20 cellular contexts compared by ENCODE assay signal in genomic region chr22:50014053-50014501, GRCh38. TPM values are rescaled to one million over a fixed set of nuclear protein-coding genes. Genes with fewer than 3 reads are reported as not detected.
A peak's percentile ranks its signal among the peaks of the same experiment; 100 is the strongest.
DNase-seq lines count a peak whose midpoint lies in the region; ATAC-seq and TF ChIP-seq lines count a peak whose summit lies in the region.
"Had no signal": no experiment of that assay in that cellular context is flagged by ENCODE, and none has a peak within 500 bp of the region (broad histone marks: within the 10 kb centered on the region; RNA-seq: fewer than 3 reads in every experiment).

No MANE protein-coding gene starts in this region.

- intact Hi-C loops in activated CD4-positive, alpha-beta memory T cell treated with anti-CD3 and anti-CD28 coated beads for 36 hours (cut with micrococcal nuclease), result no loop called here
- intact Hi-C loops in activated B cell treated with CpG ODN at 0.5 μM for 24 hours (cut with micrococcal nuclease), result loop anchor here (10.0 kb wide), 2 partner anchors 159 to 191 kb away; partner anchors contain the start of genes SELENOO and ZBED4

- no peak overlapping the region for H3K4me3 ChIP-seq in CD4-positive, CD25-positive, alpha-beta regulatory T cell (ENCODE audit: low read depth, low read length)
- no peak overlapping the region for H3K4me3 ChIP-seq in neural progenitor cell

- H3K79me2 ChIP-seq in neural progenitor cell (ENCODE audit: low read depth), result no peaks in the 10 kb centered on the region

- TF ChIP-seq CTCF in activated B cell treated with CpG ODN at 0.5 μM for 24 hours (IDR thresholded peaks at IDR 0.05) (no peak), neural progenitor cell (IDR thresholded peaks at IDR 0.05) (no peak)

- no peak for DNase-seq in activated CD4-positive, alpha-beta memory T cell treated with anti-CD3 and anti-CD28 coated beads for 36 hours
- no peak for DNase-seq in activated CD4-positive, alpha-beta memory T cell treated with anti-CD3 and anti-CD28 coated beads, Interleukin-2, amount 10 ng/mL, durations not matched to agents 7 days and 5 days
- no peak for DNase-seq in CD4-positive, CD25-positive, alpha-beta regulatory T cell
- no peak for DNase-seq in activated B cell treated with CpG ODN at 0.5 μM for 24 hours
- no peak for DNase-seq in neural progenitor cell (ENCODE audit: low spot score)
- DNase-seq in hepatic stellate cell (ENCODE audit: low spot score), result no peak
- DNase-seq: activated gamma-delta T cell treated with Interleukin-2 at 50 U/mL for 16 hours; cortex of kidney; KG1; NCI-H2081; NCI-H510A treated with DMSO at 0.1 percent for 48 hours; stimulated activated naive CD4-positive, alpha-beta T cell treated with Interleukin-2 at 50 U/mL for 16 hours; trophoblast cell had no signal

- H3K4me1 Mint-ChIP-seq in activated CD4-positive, alpha-beta memory T cell treated with anti-CD3 and anti-CD28 coated beads for 36 hours (ENCODE audit: low read depth), result peaks cover 18% of the 10 kb centered on the region
- peaks cover 47% of the 10 kb centered on the region for H3K4me1 Mint-ChIP-seq in activated CD4-positive, alpha-beta memory T cell treated with anti-CD3 and anti-CD28 coated beads, Interleukin-2, amount 10 ng/mL, durations not matched to agents 7 days and 5 days
- peaks cover 7 to 49% (median 19%) of the 10 kb centered on the region in 4 donors for H3K4me1 Mint-ChIP-seq in CD4-positive, CD25-positive, alpha-beta regulatory T cell
- H3K4me1 Mint-ChIP-seq in activated B cell treated with CpG ODN at 0.5 μM for 24 hours, result peaks cover 60% of the 10 kb centered on the region
- H3K4me1 Mint-ChIP-seq in neural progenitor cell, result peaks cover 2% of the 10 kb centered on the region

- peaks cover 3% of the 10 kb centered on the region for H3K27me3 Mint-ChIP-seq in activated CD4-positive, alpha-beta memory T cell treated with anti-CD3 and anti-CD28 coated beads for 36 hours
- peaks cover 20% of the 10 kb centered on the region for H3K27me3 Mint-ChIP-seq in activated CD4-positive, alpha-beta memory T cell treated with anti-CD3 and anti-CD28 coated beads, Interleukin-2, amount 10 ng/mL, durations not matched to agents 7 days and 5 days
- peaks cover 4% of the 10 kb centered on the region for H3K27me3 Mint-ChIP-seq in CD4-positive, CD25-positive, alpha-beta regulatory T cell
- H3K27me3 Mint-ChIP-seq in activated B cell treated with CpG ODN at 0.5 μM for 24 hours (no peaks in the 10 kb centered on the region), neural progenitor cell (ENCODE audit: insufficient read depth, low read depth) (peaks cover 31% of the 10 kb centered on the region)

- H3K4me2 ChIP-seq in neural progenitor cell, result peak overlapping the region; percentile 77

- no peaks in the 10 kb centered on the region for H4K20me1 ChIP-seq in neural progenitor cell (ENCODE audit: low read depth)

- H3K36me3 Mint-ChIP-seq in activated CD4-positive, alpha-beta memory T cell treated with anti-CD3 and anti-CD28 coated beads for 36 hours, result peaks cover 7% of the 10 kb centered on the region
- H3K36me3 Mint-ChIP-seq in activated CD4-positive, alpha-beta memory T cell treated with anti-CD3 and anti-CD28 coated beads, Interleukin-2, amount 10 ng/mL, durations not matched to agents 7 days and 5 days (ENCODE audit: low read depth), result no peaks in the 10 kb centered on the region
- no peaks in the 10 kb centered on the region for H3K36me3 Mint-ChIP-seq in CD4-positive, CD25-positive, alpha-beta regulatory T cell
- no peaks in the 10 kb centered on the region for H3K36me3 Mint-ChIP-seq in activated B cell treated with CpG ODN at 0.5 μM for 24 hours (ENCODE audit: low read depth)
- H3K36me3 Mint-ChIP-seq in neural progenitor cell, result no peaks in the 10 kb centered on the region
- H3K36me3 Mint-ChIP-seq: CD14-positive monocyte, mesothelial cell of epicardium had no signal

- peak overlapping the region; percentile 49 for H3K4me3 Mint-ChIP-seq in activated CD4-positive, alpha-beta memory T cell treated with anti-CD3 and anti-CD28 coated beads for 36 hours
- H3K4me3 Mint-ChIP-seq in activated CD4-positive, alpha-beta memory T cell treated with anti-CD3 and anti-CD28 coated beads, Interleukin-2, amount 10 ng/mL, durations not matched to agents 7 days and 5 days, result no peak overlapping the region
- peak overlapping the region; percentile 9 to 54 (median 36) for H3K4me3 Mint-ChIP-seq in CD4-positive, CD25-positive, alpha-beta regulatory T cell
- H3K4me3 Mint-ChIP-seq in activated B cell treated with CpG ODN at 0.5 μM for 24 hours (peak overlapping the region; percentile 63), neural progenitor cell (no peak overlapping the region)
- H3K4me3 Mint-ChIP-seq: mesothelial cell of epicardium had no signal

- peaks cover 74% of the 10 kb centered on the region for H3K4me1 ChIP-seq in CD4-positive, CD25-positive, alpha-beta regulatory T cell (ENCODE audit: control insufficient read depth, insufficient read depth, low read length, poor library complexity, severe bottlenecking)
- H3K4me1 ChIP-seq in neural progenitor cell, result peaks cover 10% of the 10 kb centered on the region

- H3K9me3 Mint-ChIP-seq in activated CD4-positive, alpha-beta memory T cell treated with anti-CD3 and anti-CD28 coated beads for 36 hours, result peaks cover 1% of the 10 kb centered on the region
- no peaks in the 10 kb centered on the region for H3K9me3 Mint-ChIP-seq in activated CD4-positive, alpha-beta memory T cell treated with anti-CD3 and anti-CD28 coated beads, Interleukin-2, amount 10 ng/mL, durations not matched to agents 7 days and 5 days
- H3K9me3 Mint-ChIP-seq in CD4-positive, CD25-positive, alpha-beta regulatory T cell, result no peaks in the 10 kb centered on the region
- H3K9me3 Mint-ChIP-seq in activated B cell treated with CpG ODN at 0.5 μM for 24 hours, result no peaks in the 10 kb centered on the region
- peaks cover 2% of the 10 kb centered on the region for H3K9me3 Mint-ChIP-seq in neural progenitor cell

- no peaks in the 10 kb centered on the region for H3F3A ChIP-seq in neural progenitor cell (ENCODE audit: low read depth)

- H3K36me3 ChIP-seq in CD4-positive, CD25-positive, alpha-beta regulatory T cell (ENCODE audit: control insufficient read depth, insufficient read depth, low read length), result no peaks in the 10 kb centered on the region
- no peaks in the 10 kb centered on the region for H3K36me3 ChIP-seq in neural progenitor cell

- no peak for ATAC-seq in CD4-positive, CD25-positive, alpha-beta regulatory T cell (ENCODE audit: low read depth in 2 of 2)
- ATAC-seq in activated B cell treated with CpG ODN at 0.5 μM for 24 hours (ENCODE audit: low read depth), result no peak
- no peak for ATAC-seq in GM21526 (IDR thresholded peaks at IDR 0.05; ENCODE audit: low FRiP score, unreplicated experiment)
- ATAC-seq in GM21423 (IDR thresholded peaks at IDR 0.05; ENCODE audit: unreplicated experiment), result no peak

- CTCF ChIA-PET in activated CD4-positive, alpha-beta memory T cell treated with anti-CD3 and anti-CD28 coated beads for 36 hours (lab: Charles Lee), result interaction anchor here (0.9 to 3.0 kb wide), 3 partner anchors 17 to 37 kb away, joined by 3 to 10 read pairs (median 5); no protein-coding TSS in a partner anchor
- CTCF ChIA-PET in activated CD4-positive, alpha-beta memory T cell treated with anti-CD3 and anti-CD28 coated beads, Interleukin-2, amount 10 ng/mL, durations not matched to agents 7 days and 5 days (lab: Charles Lee), result no interaction called here
- CTCF ChIA-PET in activated B cell treated with CpG ODN at 0.5 μM for 24 hours (lab: Charles Lee), result no interaction called here

- H2AFZ ChIP-seq in neural progenitor cell (replicated peaks), result no peak overlapping the region

- POLR2A ChIA-PET in activated CD4-positive, alpha-beta memory T cell treated with anti-CD3 and anti-CD28 coated beads for 36 hours (lab: Charles Lee), result interaction anchor here (1.1 to 1.4 kb wide), 2 partner anchors 14 to 177 kb away, joined by 3 read pairs; no protein-coding TSS in a partner anchor
- POLR2A ChIA-PET in activated CD4-positive, alpha-beta memory T cell treated with anti-CD3 and anti-CD28 coated beads, Interleukin-2, amount 10 ng/mL, durations not matched to agents 7 days and 5 days (lab: Charles Lee), result no interaction called here
- POLR2A ChIA-PET in activated B cell treated with CpG ODN at 0.5 μM for 24 hours (lab: Charles Lee), result interaction anchor here (0.6 to 1.1 kb wide), 3 partner anchors 78 to 168 kb away, joined by 3 read pairs; no protein-coding TSS in a partner anchor

- no peaks in the 10 kb centered on the region for H3K27me3 ChIP-seq in CD4-positive, CD25-positive, alpha-beta regulatory T cell (ENCODE audit: control insufficient read depth, insufficient read depth, low read length)
- H3K27me3 ChIP-seq in neural progenitor cell, result peaks cover 100% of the 10 kb centered on the region

- no peaks in the 10 kb centered on the region for H3K9me3 ChIP-seq in CD4-positive, CD25-positive, alpha-beta regulatory T cell (ENCODE audit: control insufficient read depth in 2 of 2, low read length in 2 of 2)
- no peaks in the 10 kb centered on the region for H3K9me3 ChIP-seq in neural progenitor cell (ENCODE audit: low read depth)

- no peak overlapping the region for H3K27ac ChIP-seq in CD4-positive, CD25-positive, alpha-beta regulatory T cell (ENCODE audit: insufficient read depth, low read length, poor library complexity, severe bottlenecking)
- no peak overlapping the region for H3K27ac ChIP-seq in neural progenitor cell

- H3K27ac Mint-ChIP-seq in activated CD4-positive, alpha-beta memory T cell treated with anti-CD3 and anti-CD28 coated beads for 36 hours, result peak overlapping the region; percentile 57
- no peak overlapping the region for H3K27ac Mint-ChIP-seq in activated CD4-positive, alpha-beta memory T cell treated with anti-CD3 and anti-CD28 coated beads, Interleukin-2, amount 10 ng/mL, durations not matched to agents 7 days and 5 days
- peak overlapping the region in 1 of 3 donors; percentile 26 for H3K27ac Mint-ChIP-seq in CD4-positive, CD25-positive, alpha-beta regulatory T cell
- H3K27ac Mint-ChIP-seq in activated B cell treated with CpG ODN at 0.5 μM for 24 hours, result no peak overlapping the region
- no peak overlapping the region for H3K27ac Mint-ChIP-seq in neural progenitor cell
- H3K27ac Mint-ChIP-seq: CD14-positive monocyte, mesothelial cell of epicardium had no signal

- H3K9ac ChIP-seq in neural progenitor cell, result no peak overlapping the region

RNA-seq across cellular contexts. Expression of gene IL17REL, which starts 1.5 kb away (rescaled TPM):
- total RNA-seq in activated CD4-positive, alpha-beta memory T cell treated with anti-CD3 and anti-CD28 coated beads for 36 hours, result 1 to 10 TPM in 1 of 2 experiments, under 1 TPM in 1; 0.73 to 1.1 TPM
- not detected for total RNA-seq in activated CD4-positive, alpha-beta memory T cell treated with anti-CD3 and anti-CD28 coated beads, Interleukin-2, amount 10 ng/mL, durations not matched to agents 7 days and 5 days
- 0.57 TPM for total RNA-seq in CD4-positive, CD25-positive, alpha-beta regulatory T cell
- under 1 TPM in 1 of 4 donors, not detected in 3; 0.07 TPM for polyA plus RNA-seq in CD4-positive, CD25-positive, alpha-beta regulatory T cell
- 0.15 and 0.31 TPM in 2 replicates for total RNA-seq in activated B cell treated with CpG ODN at 0.5 μM for 24 hours
- 0.15 TPM in 1 of 2 replicates, not detected in the other for total RNA-seq in neural progenitor cell (ENCODE audit: low replicate concordance)
- total RNA-seq: A673, kidney epithelial cell had no signal
- polyA plus RNA-seq: CD14-positive monocyte had no signal

RNA-seq across cellular contexts. Expression of gene TTLL8, which starts 44.0 kb away (rescaled TPM):
- not detected for total RNA-seq in activated CD4-positive, alpha-beta memory T cell treated with anti-CD3 and anti-CD28 coated beads for 36 hours
- total RNA-seq in activated CD4-positive, alpha-beta memory T cell treated with anti-CD3 and anti-CD28 coated beads, Interleukin-2, amount 10 ng/mL, durations not matched to agents 7 days and 5 days, result not detected
- not detected for total RNA-seq in CD4-positive, CD25-positive, alpha-beta regulatory T cell
- not detected for polyA plus RNA-seq in CD4-positive, CD25-positive, alpha-beta regulatory T cell
- total RNA-seq in activated B cell treated with CpG ODN at 0.5 μM for 24 hours (not detected in 2 replicates), neural progenitor cell (ENCODE audit: low replicate concordance) (not detected in 2 replicates)
- total RNA-seq: A673; activated CD8-positive, alpha-beta memory T cell treated with anti-CD3 and anti-CD28 coated beads for 36 hours; kidney epithelial cell had no signal
- polyA plus RNA-seq: CD14-positive monocyte had no signal

RNA-seq across cellular contexts. Expression of gene PIM3, which starts 53.5 kb away (rescaled TPM):
- total RNA-seq in activated CD4-positive, alpha-beta memory T cell treated with anti-CD3 and anti-CD28 coated beads for 36 hours, result 100 to 1,000 TPM; 222 to 231 TPM
- 10 to 100 TPM; 60.1 to 62.3 TPM for total RNA-seq in activated CD4-positive, alpha-beta memory T cell treated with anti-CD3 and anti-CD28 coated beads, Interleukin-2, amount 10 ng/mL, durations not matched to agents 7 days and 5 days
- 294 TPM for total RNA-seq in CD4-positive, CD25-positive, alpha-beta regulatory T cell
- 10 to 100 TPM; 34.0 to 47.1 (median 40.3) TPM for polyA plus RNA-seq in CD4-positive, CD25-positive, alpha-beta regulatory T cell
- total RNA-seq in activated B cell treated with CpG ODN at 0.5 μM for 24 hours (79.8 and 91.7 TPM in 2 replicates), neural progenitor cell (ENCODE audit: low replicate concordance) (15.1 and 37.2 TPM in 2 replicates)

Comparison
In these comparisons a context has a peak if more than half of its experiments do, and no peak if none do; other contexts are left out.
1. H3K4me3 Mint-ChIP-seq: peak in activated CD4-positive, alpha-beta memory T cell treated with anti-CD3 and anti-CD28 coated beads for 36 hours (single experiment), CD4-positive, CD25-positive, alpha-beta regulatory T cell (4 of 4) and activated B cell treated with CpG ODN at 0.5 μM for 24 hours (single experiment); none in activated CD4-positive, alpha-beta memory T cell treated with anti-CD3 and anti-CD28 coated beads, Interleukin-2, amount 10 ng/mL, durations not matched to agents 7 days and 5 days (single experiment) and neural progenitor cell (single experiment).